Comparison of ENCODE assay signal across 9 cellular contexts in the genomic region with DNA sequence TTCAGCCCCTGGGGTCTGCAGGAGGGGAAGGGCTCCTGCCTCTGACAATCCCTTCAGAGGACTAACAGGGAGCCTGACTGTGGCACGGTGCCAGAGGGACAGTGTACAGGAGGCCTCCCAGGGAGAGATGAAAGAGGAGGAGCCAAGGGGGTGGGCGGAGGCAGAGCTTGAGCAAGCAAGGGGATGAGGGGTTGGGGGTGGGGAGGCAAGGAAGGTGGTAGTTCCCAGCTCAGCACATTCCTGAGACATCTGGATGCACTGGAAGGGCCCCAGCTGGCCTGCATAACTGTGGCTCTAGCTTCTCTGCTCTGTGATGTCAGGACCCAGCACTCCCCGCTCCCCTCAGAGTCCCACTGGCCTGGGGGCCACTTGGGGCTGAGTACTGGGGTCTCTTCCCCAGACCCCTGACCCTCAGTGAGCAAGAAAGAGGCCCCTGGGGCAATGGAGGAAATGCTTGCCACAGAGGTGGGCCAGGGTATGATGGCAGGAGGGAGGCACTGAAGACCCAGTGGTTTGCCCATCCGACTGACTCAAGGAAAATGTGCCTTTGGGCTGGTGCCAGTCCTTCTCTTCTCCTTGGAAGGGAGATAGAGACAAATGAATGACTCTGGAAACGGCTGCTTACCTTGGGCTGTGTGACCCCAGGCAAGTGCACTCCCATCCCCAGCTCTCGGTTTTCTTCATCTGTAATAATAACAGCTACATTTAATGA. TPM values are rescaled to one million over a fixed set of nuclear protein-coding genes. Genes with fewer than 3 reads are reported as not detected.
DNase-seq lines count a peak whose midpoint lies in the region; ATAC-seq, FAIRE-seq and TF ChIP-seq lines count a peak whose summit lies in the region.
"Had no signal": no experiment of that assay in that cellular context is flagged by ENCODE, and none has a peak within 500 bp of the region (broad histone marks: within the 10 kb centered on the region; RNA-seq: fewer than 3 reads in every experiment).

No MANE protein-coding gene starts in this region.

- 53% methylated on average over 6 of the region's 6 CpGs for whole genome bisulfite sequencing in K562 (ENCODE audit: insufficient coverage, low coverage, missing lambda C conversion rate)
- WGBS in aorta, 2 donors, result 77 to 81% methylated on average over 6 of the region's 6 CpGs

- TF ChIP-seq CTCF in right atrium auricular region (IDR thresholded peaks at IDR 0.05) (no peak), K562 (IDR thresholded peaks at IDR 0.05 in 2 of 3, conservative IDR thresholded peaks at IDR 0.05 in 1 of 3; ENCODE audit: insufficient read depth in 2 of 3, low read depth in 1 of 3, low read length in 3 of 3) (no peak)

- peaks cover 10% of the 10 kb centered on the region for H3K4me1 Mint-ChIP-seq in stimulated activated naive CD8-positive, alpha-beta T cell treated with anti-CD3 and anti-CD28 coated beads, Interleukin-15, amount 100 ng/mL, for 72 hours

- H3K4me2 ChIP-seq in K562 (ENCODE audit: insufficient read depth, low read length), result no peak overlapping the region

- peak; percentile 37 for FAIRE-seq in K562 (lab: Jason Lieb, UNC)

- no peak overlapping the region for H2AFZ ChIP-seq in K562 (ENCODE audit: low read depth, low read length)

- H3K27ac Mint-ChIP-seq in stimulated activated naive CD8-positive, alpha-beta T cell treated with anti-CD3 and anti-CD28 coated beads, Interleukin-15, amount 100 ng/mL, for 72 hours, result no peak overlapping the region
- H3K27ac Mint-ChIP-seq: activated naive CD8-positive, alpha-beta T cell treated with anti-CD3 and anti-CD28 coated beads, Interleukin-2, amount 10 ng/mL, durations not matched to agents 7 days and 5 days had no signal

- H3K36me3 ChIP-seq in right atrium auricular region (no peaks in the 10 kb centered on the region), K562 (ENCODE audit: control insufficient read depth, insufficient read depth, low read length) (peaks cover 5% of the 10 kb centered on the region; the same call in 2 of the 3 replicates), aorta (ENCODE audit: control insufficient read depth in 1 of 2, insufficient read depth in 2 of 2, low read length in 1 of 2) (no peaks in the 10 kb centered on the region)

- intact Hi-C loops in Right ventricle myocardium inferior (cut with DNase I) (no loop called here), K562 (cut with micrococcal nuclease) (no loop called here), aorta (cut with DNase I) (no loop called here)

- no peak for TF ChIP-seq RAD21 in K562 (CRISPR knock-in tag; conservative IDR thresholded peaks at IDR 0.05 in 1 of 2, IDR thresholded peaks at IDR 0.05 in 1 of 2)

- H3K9me3 Mint-ChIP-seq in stimulated activated naive CD8-positive, alpha-beta T cell treated with anti-CD3 and anti-CD28 coated beads, Interleukin-15, amount 100 ng/mL, for 72 hours, result no peaks in the 10 kb centered on the region
- H3K9me3 Mint-ChIP-seq: activated naive CD8-positive, alpha-beta T cell treated with anti-CD3 and anti-CD28 coated beads, Interleukin-2, amount 10 ng/mL, durations not matched to agents 7 days and 5 days had no signal

- H3K27me3 ChIP-seq in right atrium auricular region, result no peaks in the 10 kb centered on the region
- no peaks in the 10 kb centered on the region for H3K27me3 ChIP-seq in K562 (ENCODE audit: control insufficient read depth in 2 of 2, insufficient read depth in 2 of 2, low read length in 2 of 2)
- H3K27me3 ChIP-seq in aorta (ENCODE audit: control insufficient read depth in 1 of 2, insufficient read depth in 2 of 2, low read length in 1 of 2), result no peaks in the 10 kb centered on the region

- H3K9ac ChIP-seq in K562 (ENCODE audit: insufficient read depth in 1 of 2, low read depth in 2 of 2, low read length in 2 of 2), result peak overlapping the region in 1 of 2 experiments; percentile 69; a peak in 1 of 4 replicates

- H3K4me1 ChIP-seq in right atrium auricular region, result peaks cover 0 to 48% of the 10 kb centered on the region in 2 donors
- H3K4me1 ChIP-seq in K562 (replicated peaks in 1 of 2; ENCODE audit: control insufficient read depth in 2 of 2, insufficient read depth in 2 of 2, low read length in 2 of 2), result peaks cover 27 to 42% of the 10 kb centered on the region in 2 experiments
- H3K4me1 ChIP-seq in aorta (ENCODE audit: control insufficient read depth in 1 of 2, insufficient read depth in 2 of 2, low read length in 2 of 2), result no peaks in the 10 kb centered on the region

- POLR2A ChIA-PET in K562 (lab: Yijun Ruan, JAX), result interaction anchor here (0.5 to 1.6 kb wide), 5 partner anchors 9 to 346 kb away, joined by 3 to 5 read pairs (median 3); no protein-coding TSS in a partner anchor

- BruUV-seq in K562 (replicated peaks; lab: Mats Ljungman, UMichigan), result no TSS peak

- peaks cover 16% of the 10 kb centered on the region for H3K79me2 ChIP-seq in K562 (ENCODE audit: control insufficient read depth, insufficient read depth, low read length)

- in situ Hi-C loops in K562 (cut with MboI), result no loop called here

- CTCF ChIA-PET in K562 (lab: Yijun Ruan, JAX; ENCODE audit: low intra/inter-chr PET ratio), result no interaction called here

- H3K27me3 Mint-ChIP-seq in stimulated activated naive CD8-positive, alpha-beta T cell treated with anti-CD3 and anti-CD28 coated beads, Interleukin-15, amount 100 ng/mL, for 72 hours, result peaks cover 12% of the 10 kb centered on the region

- ATAC-seq in Right ventricle myocardium inferior (peak; percentile 63), K562 (peak; percentile 61), left lobe of liver (peak; percentile 37), aorta (ENCODE audit: low FRiP score) (peak; percentile 9)
- ATAC-seq in stimulated activated naive CD8-positive, alpha-beta T cell treated with anti-CD3 and anti-CD28 coated beads, Interleukin-15, amount 100 ng/mL, for 72 hours, result no peak

- no peaks in the 10 kb centered on the region for H4K20me1 ChIP-seq in K562 (replicated peaks; ENCODE audit: control insufficient read depth, insufficient read depth, low read length)

- no peak overlapping the region for H3K27ac ChIP-seq in right atrium auricular region
- H3K27ac ChIP-seq in K562 (ENCODE audit: extremely low read depth, low read depth, low read length), result no peak overlapping the region
- no peak overlapping the region for H3K27ac ChIP-seq in aorta (ENCODE audit: low read depth in 1 of 2, low read length in 2 of 2)

- H3K9me3 ChIP-seq in right atrium auricular region, result no peaks in the 10 kb centered on the region
- no peaks in the 10 kb centered on the region for H3K9me3 ChIP-seq in K562 (replicated peaks; ENCODE audit: control insufficient read depth, insufficient read depth, low read depth, low read length)
- no peaks in the 10 kb centered on the region for H3K9me3 ChIP-seq in aorta (ENCODE audit: control insufficient read depth, low read length)

- no peak for TF ChIP-seq EP300 in K562 (IDR thresholded peaks at IDR 0.05; ENCODE audit: low read length)

- no peak overlapping the region for H3K4me3 Mint-ChIP-seq in stimulated activated naive CD8-positive, alpha-beta T cell treated with anti-CD3 and anti-CD28 coated beads, Interleukin-15, amount 100 ng/mL, for 72 hours
- H3K4me3 Mint-ChIP-seq: activated naive CD8-positive, alpha-beta T cell treated with anti-CD3 and anti-CD28 coated beads, Interleukin-2, amount 10 ng/mL, durations not matched to agents 7 days and 5 days had no signal

- DNase-seq in Right ventricle myocardium inferior (ENCODE audit: missing footprints) (peak; percentile 89), right atrium auricular region (ENCODE audit: low spot score) (no peak), K562 (ENCODE audit: extremely low read depth in 1 of 4, low spot score in 3 of 4) (peak; percentile 81 to 91 (median 88)), left lobe of liver (ENCODE audit: low spot score) (peak; percentile 58), aorta (peak; percentile 73 to 88), NCI-H1694 (lab: John Stamatoyannopoulos, UW) (no peak)
- DNase-seq in stimulated activated naive CD8-positive, alpha-beta T cell treated with anti-CD3 and anti-CD28 coated beads, Interleukin-15, amount 100 ng/mL, for 72 hours, result no peak
- no peak for DNase-seq in stimulated activated naive CD4-positive, alpha-beta T cell (lab: John Stamatoyannopoulos, UW)
- DNase-seq: activated naive CD8-positive, alpha-beta T cell treated with anti-CD3 and anti-CD28 coated beads, Interleukin-2, amount 10 ng/mL, durations not matched to agents 7 days and 5 days had no signal

- TF ChIP-seq POLR2A in K562 (conservative IDR thresholded peaks at IDR 0.05), result no peak

- H3K9me1 ChIP-seq in K562 (ENCODE audit: control insufficient read depth, insufficient read depth, low read length), result peaks cover 3% of the 10 kb centered on the region

- H3K4me3 ChIP-seq in right atrium auricular region (no peak overlapping the region), K562 (no peak overlapping the region), aorta (ENCODE audit: low read length in 2 of 2) (no peak overlapping the region)

RNA-seq across cellular contexts. Expression of a gene that starts 13.3 kb away (rescaled TPM):
- total RNA-seq in Right ventricle myocardium inferior (64.1 TPM), right atrium auricular region (10 to 100 TPM in 1 of 2 donors, 1 to 10 TPM in 1; 5.4 to 15.1 TPM), K562 (2014; rRNA removed) (4.1 and 7.1 TPM in 2 replicates), K562 (2014; rRNA removed; fragmentation: Illumina TruSeq; extraction: Trizol) (3.7 and 5.2 TPM in 2 replicates), K562 (2015; rRNA removed; fragmentation: Illumina TruSeq; extraction: Trizol) (2.4 and 5.5 TPM in 2 replicates), K562 (2021) (24.9 and 27.6 TPM in 2 replicates), left lobe of liver (0.30 TPM), aorta (10 to 100 TPM; 10.5 to 18.4 TPM)
- total RNA-seq in K562 (2011; cell fraction: chromatin; rRNA removed; ENCODE audit: low replicate concordance), result 19.2 and 27.7 TPM in 2 replicates
- total RNA-seq in K562 (2011; cell fraction: nucleolus; rRNA removed), result 19.9 and 20.2 TPM in 2 replicates
- total RNA-seq in K562 (2011; cell fraction: nucleoplasm; rRNA removed), result 24.8 and 32.7 TPM in 2 replicates
- polyA plus RNA-seq in K562 (2011; rRNA removed) (1.3 and 3.0 TPM in 2 replicates), K562 (2014; fragmentation: Illumina TruSeq; extraction: Trizol) (16.2 and 20.5 TPM in 2 replicates), K562 (2014; fragmentation: Nextera tagmentation; extraction: Ambion mirVana) (1 to 10 TPM; 1.2 to 1.4 TPM), K562 (2014; rRNA removed) (4.9 and 5.3 TPM in 2 replicates), aorta (1 to 10 TPM; 6.9 to 8.5 TPM)
- 2.3 and 2.9 TPM in 2 replicates for polyA plus RNA-seq in K562 (2011; cell fraction: cytosol; rRNA removed)
- polyA plus RNA-seq in K562 (2011; cell fraction: nucleus; rRNA removed), result 4.5 and 7.2 TPM in 2 replicates
- polyA plus RNA-seq in K562 (2012), result 17.1 and 21.9 TPM in 2 replicates
- 4.1 and 4.8 TPM in 2 replicates for polyA minus RNA-seq in K562 (2011; rRNA and poly(A)+ RNA removed)
- 15.2 and 25.1 TPM in 2 replicates for polyA minus RNA-seq in K562 (2011; cell fraction: cytosol; rRNA and poly(A)+ RNA removed)
- 3.4 and 5.2 TPM in 2 replicates for polyA minus RNA-seq in K562 (2011; cell fraction: nucleus; rRNA and poly(A)+ RNA removed)
- total RNA-seq: activated naive CD8-positive, alpha-beta T cell treated with anti-CD3 and anti-CD28 coated beads, Interleukin-2, amount 10 ng/mL, durations not matched to agents 7 days and 5 days had no signal

RNA-seq across cellular contexts. Expression of a gene that starts 56.5 kb away (rescaled TPM):
- 67.5 TPM for total RNA-seq in Right ventricle myocardium inferior
- total RNA-seq in right atrium auricular region, result 100 to 1,000 TPM in 1 of 2 donors, 10 to 100 TPM in 1; 91.7 to 116 TPM
- 71.0 and 248 TPM in 2 replicates for total RNA-seq in K562 (2011; cell fraction: chromatin; rRNA removed; ENCODE audit: low replicate concordance)
- total RNA-seq in K562 (2011; cell fraction: nucleolus; rRNA removed), result 153 and 166 TPM in 2 replicates
- total RNA-seq in K562 (2011; cell fraction: nucleoplasm; rRNA removed), result 88.0 and 98.6 TPM in 2 replicates
- 78.5 and 108 TPM in 2 replicates for total RNA-seq in K562 (2014; rRNA removed)
- 10.9 and 13.6 TPM in 2 replicates for total RNA-seq in K562 (2014; rRNA removed; fragmentation: Illumina TruSeq; extraction: Trizol)
- total RNA-seq in K562 (2015; rRNA removed; fragmentation: Illumina TruSeq; extraction: Trizol), result 44.2 and 47.5 TPM in 2 replicates
- 87.8 and 100 TPM in 2 replicates for total RNA-seq in K562 (2021)
- 28.2 and 49.4 TPM in 2 replicates for polyA plus RNA-seq in K562 (2011; rRNA removed)
- 55.4 and 121 TPM in 2 replicates for polyA plus RNA-seq in K562 (2011; cell fraction: cytosol; rRNA removed)
- polyA plus RNA-seq in K562 (2011; cell fraction: nucleus; rRNA removed), result 203 and 295 TPM in 2 replicates
- polyA plus RNA-seq in K562 (2012), result 64.0 and 103 TPM in 2 replicates
- polyA plus RNA-seq in K562 (2014; fragmentation: Illumina TruSeq; extraction: Trizol), result 48.8 and 66.2 TPM in 2 replicates
- under 1 TPM; 0.51 to 0.71 TPM for polyA plus RNA-seq in K562 (2014; fragmentation: Nextera tagmentation; extraction: Ambion mirVana)
- polyA plus RNA-seq in K562 (2014; rRNA removed), result 73.5 and 77.9 TPM in 2 replicates
- 18.5 and 28.5 TPM in 2 replicates for polyA minus RNA-seq in K562 (2011; rRNA and poly(A)+ RNA removed)
- polyA minus RNA-seq in K562 (2011; cell fraction: cytosol; rRNA and poly(A)+ RNA removed), result 53.9 and 65.8 TPM in 2 replicates
- polyA minus RNA-seq in K562 (2011; cell fraction: nucleus; rRNA and poly(A)+ RNA removed), result 59.1 and 64.5 TPM in 2 replicates
- total RNA-seq in left lobe of liver, result 13.0 TPM
- total RNA-seq in aorta, result 10 to 100 TPM; 36.1 to 61.1 TPM
- 10 to 100 TPM; 15.8 to 33.4 TPM for polyA plus RNA-seq in aorta

Comparison
In these comparisons a context has a peak if more than half of its experiments do, and no peak if none do; other contexts are left out.
1. DNase-seq: peak in Right ventricle myocardium inferior (single experiment), K562 (4 of 4), left lobe of liver (single experiment) and aorta (2 of 2); none in right atrium auricular region (single experiment), stimulated activated naive CD8-positive, alpha-beta T cell treated with anti-CD3 and anti-CD28 coated beads, Interleukin-15, amount 100 ng/mL, for 72 hours (0 of 2), stimulated activated naive CD4-positive, alpha-beta T cell (0 of 6) and NCI-H1694 (single experiment).